ENCODE assay signal across 1 cellular context in genomic region chr7:1159933-1160664, GRCh38.
TF ChIP-seq lines count a peak whose summit lies in the region.

TSS of gene ZFAND2A (minus strand) at chr7:1160196. CDS start at chr7:1158212, 1,984 bp downstream.

TF ChIP-seq in K562, 482 proteins besides CTCF, POLR2A, EP300 and RAD21 (continued from another document and continues in another):
- no peak for TF ChIP-seq ARID3B (CRISPR knock-in tag; IDR thresholded peaks at IDR 0.05; ENCODE audit: borderline replicate concordance)
- TF ChIP-seq FOXA3 (CRISPR knock-in tag; conservative IDR thresholded peaks at IDR 0.05 in 1 of 2, IDR thresholded peaks at IDR 0.05 in 1 of 2) = no peak
- TF ChIP-seq NKRF (IDR thresholded peaks at IDR 0.05; ENCODE audit: borderline replicate concordance) = peak; percentile 94
- TF ChIP-seq ZNF830 (CRISPR knock-in tag; IDR thresholded peaks at IDR 0.05) = no peak
- TF ChIP-seq DLX4 (CRISPR knock-in tag; IDR thresholded peaks at IDR 0.05) = no peak
- TF ChIP-seq SP2 (IDR thresholded peaks at IDR 0.05; ENCODE audit: extremely low read depth, low read depth, low read length, poor library complexity, severe bottlenecking) = peak; percentile 58
- no peak for TF ChIP-seq CCAR2 (IDR thresholded peaks at IDR 0.05; ENCODE audit: low read depth, low read length)
- no peak for TF ChIP-seq ZNF41 (CRISPR knock-in tag; conservative IDR thresholded peaks at IDR 0.05)
- TF ChIP-seq FOS (IDR thresholded peaks at IDR 0.05; ENCODE audit: extremely low read depth, insufficient read length) = peak; percentile 64
- no peak for TF ChIP-seq HNRNPLL (IDR thresholded peaks at IDR 0.05; ENCODE audit: low read depth, low read length, poor library complexity, severe bottlenecking)
- peak; percentile 97 for TF ChIP-seq POLR2G (IDR thresholded peaks at IDR 0.05; ENCODE audit: low read depth, low read length)
- TF ChIP-seq NRF1 (conservative IDR thresholded peaks at IDR 0.05 in 1 of 2, IDR thresholded peaks at IDR 0.05 in 1 of 2) = peak; percentile 97
- TF ChIP-seq RERE (CRISPR knock-in tag; IDR thresholded peaks at IDR 0.05; ENCODE audit: borderline replicate concordance) = no peak
- TF ChIP-seq ZNF77 (CRISPR knock-in tag; IDR thresholded peaks at IDR 0.05) = no peak
- peak; percentile 61 to 93 for TF ChIP-seq MNT (conservative IDR thresholded peaks at IDR 0.05)
- TF ChIP-seq TAF1 (IDR thresholded peaks at IDR 0.05; ENCODE audit: control insufficient read depth, extremely low read depth, insufficient read depth, low read length, severe bottlenecking) = peak; percentile 91
- TF ChIP-seq E4F1 (CRISPR knock-in tag; IDR thresholded peaks at IDR 0.05; ENCODE audit: borderline replicate concordance) = no peak
- TF ChIP-seq SAP30 (IDR thresholded peaks at IDR 0.05; ENCODE audit: borderline replicate concordance, insufficient read depth, low read depth, low read length, poor library complexity, severe bottlenecking) = peak; percentile 44
- 0 out of 2 replicates have a peak, but pooled peaks have one; percentile 17 for TF ChIP-seq ETV1 (tag; conservative IDR thresholded peaks at IDR 0.05; ENCODE audit: low read depth)
- TF ChIP-seq RBM22 (IDR thresholded peaks at IDR 0.05; ENCODE audit: low read depth, low read length, poor library complexity, severe bottlenecking) = no peak
- no peak for TF ChIP-seq FOXP1 (CRISPR knock-in tag; IDR thresholded peaks at IDR 0.05)
- peak; percentile 79 for TF ChIP-seq CHD2 (IDR thresholded peaks at IDR 0.05; ENCODE audit: low read depth, low read length)
- peak; percentile 95 for TF ChIP-seq SIN3A (IDR thresholded peaks at IDR 0.05; ENCODE audit: borderline replicate concordance in 2 of 2, control insufficient read depth in 1 of 2, low read depth in 2 of 2, low read length in 2 of 2)
- TF ChIP-seq LCOR (CRISPR knock-in tag; IDR thresholded peaks at IDR 0.05) = no peak
- TF ChIP-seq ATF1 (CRISPR knock-in tag; IDR thresholded peaks at IDR 0.05) = peak; percentile 91
- peak; percentile 100 for TF ChIP-seq ATF1 (tag; IDR thresholded peaks at IDR 0.05)
- no peak for TF ChIP-seq MYBL2 (IDR thresholded peaks at IDR 0.05; ENCODE audit: low read depth)
- no peak for TF ChIP-seq MYBL2 (CRISPR knock-in tag; IDR thresholded peaks at IDR 0.05; ENCODE audit: borderline replicate concordance)
- TF ChIP-seq NR2F6 (CRISPR knock-in tag; IDR thresholded peaks at IDR 0.05) = no peak
- TF ChIP-seq ELF2 (CRISPR knock-in tag; IDR thresholded peaks at IDR 0.05) = peak; percentile 98
- peak; percentile 74 for TF ChIP-seq KDM5B (IDR thresholded peaks at IDR 0.05; ENCODE audit: insufficient replicate concordance, low read depth, low read length)
- TF ChIP-seq E2F8 (IDR thresholded peaks at IDR 0.05; ENCODE audit: low read depth, partially characterized antibody) = peak; percentile 95
- TF ChIP-seq PCBP1 (IDR thresholded peaks at IDR 0.05; ENCODE audit: low read depth, low read length, poor library complexity, severe bottlenecking) = no peak
- no peak for TF ChIP-seq ZNF174 (CRISPR knock-in tag; IDR thresholded peaks at IDR 0.05)
- TF ChIP-seq HNRNPUL1 (IDR thresholded peaks at IDR 0.05; ENCODE audit: low read length) = no peak
- no peak for TF ChIP-seq NR2C1 (IDR thresholded peaks at IDR 0.05)
- no peak for TF ChIP-seq NR2C1 (tag; IDR thresholded peaks at IDR 0.05)
- peak in 2 of 3 experiments; percentile 24 to 63; a peak in 2 of 6 replicates for TF ChIP-seq ZBTB11 (CRISPR knock-in tag; IDR thresholded peaks at IDR 0.05)
- TF ChIP-seq YBX1 (IDR thresholded peaks at IDR 0.05) = no peak
- no peak for TF ChIP-seq BDP1 (IDR thresholded peaks at IDR 0.05; ENCODE audit: insufficient read depth, insufficient read length)
